In genomic region chr4:157075811-157076577, GRCh38 we compare ENCODE assay signal across 8 cellular contexts. TPM values are rescaled to one million over a fixed set of nuclear protein-coding genes. Genes with fewer than 3 reads are reported as not detected.
DNase-seq lines count a peak whose midpoint lies in the region; ATAC-seq and TF ChIP-seq lines count a peak whose summit lies in the region.

GLRB (plus strand) TSS chr4:157076150; CDS start chr4:157078025, 1,875 bp downstream.

- peak within 1 kb of the TSS; percentile 95 for H3K4me3 Mint-ChIP-seq in Calu3 (ENCODE audit: low read depth, unreplicated experiment)

- H3K4me1 ChIP-seq in right lobe of liver: peaks cover 0 to 3% (median 0%) of the 10 kb centered on the region in 4 donors
- H3K4me1 ChIP-seq in tibial artery: peaks cover 0 to 3% (median 0%) of the 10 kb centered on the region in 4 donors

- H3K27ac ChIP-seq in dorsolateral prefrontal cortex (peak within 1 kb of the TSS in 47 of 59 donors; percentile 17 to 90 (median 71)), right lobe of liver (no peak within 1 kb of the TSS), tibial artery (peak within 1 kb of the TSS; percentile 59 to 61)

- H3K9me3 ChIP-seq in right lobe of liver: no peaks in the 10 kb centered on the region
- no peaks in the 10 kb centered on the region for H3K9me3 ChIP-seq in tibial artery

- peak within 1 kb of the TSS; percentile 71 for H3K27ac Mint-ChIP-seq in Calu3 (ENCODE audit: unreplicated experiment)

- H3K4me1 Mint-ChIP-seq in Calu3 (ENCODE audit: low read depth, unreplicated experiment): peaks cover 22% of the 10 kb centered on the region

- H3K4me3 ChIP-seq in dorsolateral prefrontal cortex (peak within 1 kb of the TSS; percentile 43 to 89 (median 73)), right lobe of liver (peak within 1 kb of the TSS; percentile 43 to 65 (median 44)), tibial artery (peak within 1 kb of the TSS; percentile 69 to 84)

- DNase-seq in Calu3 (peak; percentile 27), NCI-H146 (lab: John Stamatoyannopoulos, UW) (peak; percentile 66), dorsolateral prefrontal cortex (peak in 7 of 10 donors; percentile 10 to 70 (median 42)), right lobe of liver (peak in 2 of 3 donors; percentile 33 to 58), tibial artery (peak; percentile 19 to 64), NCI-H2029 treated with DMSO at 0.1 percent for 48 hours (lab: John Stamatoyannopoulos, UW) (no peak), DMS153 treated with DMSO at 0.1 percent for 48 hours (lab: John Stamatoyannopoulos, UW; ENCODE audit: unreplicated experiment) (no peak), NAMALWA (ENCODE audit: low spot score) (no peak)

- CTCF ChIA-PET in Calu3 (lab: Charles Lee): interaction anchor here (0.6 to 1.0 kb wide), 2 partner anchors 13 to 16 kb away, joined by 3 to 4 read pairs; no protein-coding TSS in a partner anchor

- BruUV-seq in Calu3 (replicated peaks; lab: Mats Ljungman, UMichigan): no TSS peak

- 2% methylated on average over 29 of the region's 84 CpGs for WGBS in right lobe of liver (ENCODE audit: insufficient coverage, low coverage, low lambda C conversion rate, missing lambda C conversion rate)

- no peaks in the 10 kb centered on the region for H3K27me3 Mint-ChIP-seq in Calu3 (ENCODE audit: unreplicated experiment)

- H3K36me3 ChIP-seq in right lobe of liver (no peaks in the 10 kb centered on the region), tibial artery (no peaks in the 10 kb centered on the region)

- H3K9me3 Mint-ChIP-seq in Calu3 (ENCODE audit: low read depth, unreplicated experiment): no peaks in the 10 kb centered on the region

- ATAC-seq in right lobe of liver: peak; percentile 76 to 93 (median 91)

- H3K36me3 Mint-ChIP-seq in Calu3 (ENCODE audit: insufficient read depth, unreplicated experiment): peaks cover 17% of the 10 kb centered on the region

- H3K27me3 ChIP-seq in dorsolateral prefrontal cortex (peaks cover 0 to 4% (median 0%) of the 10 kb centered on the region in 45 donors), right lobe of liver (peaks cover 0 to 12% of the 10 kb centered on the region in 2 donors), tibial artery (no peaks in the 10 kb centered on the region)

- intact Hi-C loops in Calu3 (cut with micrococcal nuclease; ENCODE audit: unreplicated experiment): no loop called here
- intact Hi-C loops in dorsolateral prefrontal cortex (cut with DNase I): loop anchor here in 1 of 2 donors (5.0 kb wide), 1 partner anchor 146 kb away; the partner anchor contains the start of gene GRIA2
- intact Hi-C loops in right lobe of liver (cut with DNase I): no loop called here
- intact Hi-C loops in tibial artery (cut with DNase I; ENCODE audit: low total_unique reads): no loop called here

- TF ChIP-seq CTCF in Calu3 (IDR thresholded peaks at IDR 0.05; ENCODE audit: unreplicated experiment) (no peak), dorsolateral prefrontal cortex (IDR thresholded peaks at IDR 0.05 in 54 of 56, conservative IDR thresholded peaks at IDR 0.05 in 2 of 56; ENCODE audit: low read depth in 1 of 56, partially characterized antibody in 56 of 56) (no peak), right lobe of liver (IDR thresholded peaks at IDR 0.05) (no peak), tibial artery (IDR thresholded peaks at IDR 0.05) (no peak)

- TF ChIP-seq POLR2A in right lobe of liver (IDR thresholded peaks at IDR 0.05): no peak

RNA-seq across cellular contexts. Expression of gene GLRB, which starts in this region (rescaled TPM):
- total RNA-seq in Calu3 (2022) (7.6 and 9.1 TPM in 2 replicates), dorsolateral prefrontal cortex (100 to 1,000 TPM in 53 of 120 experiments, 10 to 100 TPM in 67; 28.5 to 141 (median 96.7) TPM), right lobe of liver (1 to 10 TPM in 2 of 6 experiments, under 1 TPM in 4; 0.12 to 1.7 (median 0.36) TPM)

Comparison
In these comparisons a context has a peak if more than half of its experiments do, and no peak if none do; other contexts are left out.
1. DNase-seq: peak in Calu3 (single experiment), NCI-H146 (single experiment), dorsolateral prefrontal cortex (7 of 10), right lobe of liver (2 of 3) and tibial artery (2 of 2); none in NCI-H2029 treated with DMSO at 0.1 percent for 48 hours (single experiment), DMS153 treated with DMSO at 0.1 percent for 48 hours (single experiment) and NAMALWA (single experiment).
2. H3K27ac ChIP-seq: peak in dorsolateral prefrontal cortex (47 of 59) and tibial artery (2 of 2); none in right lobe of liver (0 of 3).
3. Peak in every context shown above with its lines, with median percentiles within 50 percentile points of each other: H3K4me3 ChIP-seq.